In genomic region chr4:89024051-89024675, GRCh38 we compare ENCODE assay signal across 1 cellular context.
A peak's percentile ranks its signal among the peaks of the same experiment; 100 is the strongest.
TF ChIP-seq lines count a peak whose summit lies in the region.

No MANE protein-coding gene starts in this region.

TF ChIP-seq in HepG2, 621 proteins besides CTCF, POLR2A, EP300 and RAD21 (continued from another document):
- TF ChIP-seq ZBTB2 (CRISPR knock-in tag; IDR thresholded peaks at IDR 0.05; ENCODE audit: low read depth) (no peak), ZNF280B (CRISPR knock-in tag; IDR thresholded peaks at IDR 0.05; ENCODE audit: borderline replicate concordance) (no peak), ZMAT3 (CRISPR knock-in tag; conservative IDR thresholded peaks at IDR 0.05) (no peak), PPARG (CRISPR knock-in tag; conservative IDR thresholded peaks at IDR 0.05) (peak; percentile 51; the same call in 1 of the 2 replicates), NRL (CRISPR knock-in tag; IDR thresholded peaks at IDR 0.05; ENCODE audit: borderline replicate concordance) (no peak), AFF4 (CRISPR knock-in tag; IDR thresholded peaks at IDR 0.05) (no peak)
